Comparison of ENCODE assay signal across 1 cellular context in genomic region chr9:97453573-97453972, GRCh38.
TF ChIP-seq lines count a peak whose summit lies in the region.
"Not testable (repeated sequence)": the region's sequence is repeated elsewhere in the genome, so short reads cannot be mapped to it uniquely, and the experiment has no call there.

No MANE protein-coding gene starts in this region.

TF ChIP-seq in HepG2, 621 proteins besides CTCF, POLR2A, EP300 and RAD21 (continued from another document):
- TF ChIP-seq GATAD2A (CRISPR knock-in tag; IDR thresholded peaks at IDR 0.05) (peak; percentile 42), TEF (CRISPR knock-in tag; IDR thresholded peaks at IDR 0.05) (peak; percentile 58; the same call in 1 of the 2 replicates), NCOR1 (IDR thresholded peaks at IDR 0.05; ENCODE audit: borderline replicate concordance, low read length) (peak; percentile 69; the same call in 1 of the 2 replicates), HNF4A (CRISPR knock-in tag; IDR thresholded peaks at IDR 0.05) (peak; percentile 66), ZNF362 (CRISPR knock-in tag; IDR thresholded peaks at IDR 0.05; ENCODE audit: borderline replicate concordance) (peak; percentile 41; the same call in 1 of the 2 replicates), SOX13 (CRISPR knock-in tag; conservative IDR thresholded peaks at IDR 0.05 in 1 of 2, IDR thresholded peaks at IDR 0.05 in 1 of 2) (peak in 1 of 2 experiments; percentile 90; a peak in 2 of 4 replicates), CEBPG (CRISPR knock-in tag; IDR thresholded peaks at IDR 0.05) (peak; percentile 82), SOX6 (CRISPR knock-in tag; IDR thresholded peaks at IDR 0.05) (peak; percentile 90), ARID5B (CRISPR knock-in tag; IDR thresholded peaks at IDR 0.05) (peak; percentile 37; the same call in 1 of the 2 replicates)
- not testable (repeated sequence) for TF ChIP-seq SOX13, SOX6 (IDR thresholded peaks at IDR 0.05)
